Comparison of ENCODE assay signal across 15 cellular contexts in the genomic region with DNA sequence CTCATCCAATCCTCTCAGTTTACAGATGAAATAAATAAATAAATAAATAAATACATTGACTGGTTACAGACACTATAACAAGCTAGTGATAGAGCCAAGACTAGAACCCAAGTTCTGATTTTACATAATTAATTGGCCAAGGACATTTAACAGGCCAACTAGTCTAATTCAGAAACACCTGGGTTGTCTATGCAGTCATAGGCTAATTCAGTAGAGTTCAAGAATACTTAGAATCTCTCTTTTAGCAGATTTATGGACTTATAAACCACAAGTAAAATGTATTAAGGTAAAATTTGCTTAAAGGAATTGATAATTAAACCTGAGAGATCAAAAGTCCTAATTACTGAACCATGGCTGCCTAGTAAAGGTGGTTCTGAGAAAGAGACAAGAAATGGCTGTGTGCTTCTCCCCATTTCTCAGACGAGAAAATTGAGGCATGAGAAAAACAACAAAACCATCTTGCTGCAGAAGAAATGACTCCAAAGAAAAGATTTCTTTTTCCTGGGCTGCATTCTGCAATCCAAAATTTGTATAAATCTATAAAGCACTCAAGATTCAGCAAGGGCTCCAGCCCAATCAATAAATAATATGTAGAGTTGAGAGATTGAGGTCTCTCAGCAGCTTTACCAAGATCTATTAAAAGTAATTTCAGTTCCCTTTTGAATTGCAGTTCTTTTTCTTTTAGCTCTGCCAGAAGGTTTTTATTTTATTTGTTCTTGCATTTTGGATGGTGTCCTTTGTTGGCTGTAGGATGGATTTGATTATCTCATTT.
DNase-seq lines count a peak whose midpoint lies in the region; ATAC-seq and TF ChIP-seq lines count a peak whose summit lies in the region.
"Had no signal": no experiment of that assay in that cellular context is flagged by ENCODE, and none has a peak within 500 bp of the region (broad histone marks: within the 10 kb centered on the region; RNA-seq: fewer than 3 reads in every experiment).

No MANE protein-coding gene starts in this region.

- H3K27ac Mint-ChIP-seq in activated naive CD4-positive, alpha-beta T cell treated with anti-CD3 and anti-CD28 coated beads, Interleukin-2, amount 50 U/mL, for 72 hours: no peak overlapping the region
- H3K27ac Mint-ChIP-seq in CD8-positive, alpha-beta memory T cell: peak overlapping the region in 1 of 8 donors; percentile 36
- H3K27ac Mint-ChIP-seq: activated naive CD8-positive, alpha-beta T cell treated with anti-CD3 and anti-CD28 coated beads for 36 hours; stimulated activated naive CD8-positive, alpha-beta T cell treated with anti-CD3 and anti-CD28 coated beads, Interleukin-15, amount 100 ng/mL, for 72 hours had no signal

- H3K27ac ChIP-seq in coronary artery: no peak overlapping the region
- H3K27ac ChIP-seq in CD8-positive, alpha-beta memory T cell (ENCODE audit: low read depth, low read length): no peak overlapping the region
- H3K27ac ChIP-seq: C4-2B, GM23248 had no signal

- H3K9me3 ChIP-seq in CD8-positive, alpha-beta memory T cell (ENCODE audit: low read length): no peaks in the 10 kb centered on the region

- no peak overlapping the region for H3K4me3 Mint-ChIP-seq in CD8-positive, alpha-beta memory T cell
- H3K4me3 Mint-ChIP-seq: activated naive CD8-positive, alpha-beta T cell treated with anti-CD3 and anti-CD28 coated beads for 36 hours; stimulated activated naive CD8-positive, alpha-beta T cell treated with anti-CD3 and anti-CD28 coated beads, Interleukin-15, amount 100 ng/mL, for 72 hours had no signal

- no peaks in the 10 kb centered on the region for H3K36me3 ChIP-seq in CD8-positive, alpha-beta memory T cell (ENCODE audit: insufficient read depth, low read length)

- ATAC-seq in GM18870 (IDR thresholded peaks at IDR 0.05; ENCODE audit: unreplicated experiment): peak; percentile 57
- ATAC-seq in GM21529 (IDR thresholded peaks at IDR 0.05; ENCODE audit: unreplicated experiment): peak; percentile 75
- ATAC-seq in HG03159 (IDR thresholded peaks at IDR 0.05; ENCODE audit: unreplicated experiment): peak; percentile 62
- no peak for ATAC-seq in activated naive CD4-positive, alpha-beta T cell treated with anti-CD3 and anti-CD28 coated beads, Interleukin-2, amount 50 U/mL, for 72 hours
- ATAC-seq: stimulated activated naive CD8-positive, alpha-beta T cell treated with anti-CD3 and anti-CD28 coated beads, Interleukin-15, amount 100 ng/mL, for 72 hours had no signal

- peaks cover 0 to 4% of the 10 kb centered on the region in 2 donors for H3K9me3 Mint-ChIP-seq in activated naive CD4-positive, alpha-beta T cell treated with anti-CD3 and anti-CD28 coated beads, Interleukin-2, amount 50 U/mL, for 72 hours
- H3K9me3 Mint-ChIP-seq in CD8-positive, alpha-beta memory T cell: no peaks in the 10 kb centered on the region
- H3K9me3 Mint-ChIP-seq: activated naive CD8-positive, alpha-beta T cell treated with anti-CD3 and anti-CD28 coated beads for 36 hours had no signal

- CTCF ChIA-PET in CD8-positive, alpha-beta memory T cell (lab: Charles Lee): no interaction called here

- peaks cover 0 to 5% of the 10 kb centered on the region in 2 donors for H3K27me3 Mint-ChIP-seq in CD8-positive, alpha-beta memory T cell
- H3K27me3 Mint-ChIP-seq: activated naive CD8-positive, alpha-beta T cell treated with anti-CD3 and anti-CD28 coated beads for 36 hours; stimulated activated naive CD8-positive, alpha-beta T cell treated with anti-CD3 and anti-CD28 coated beads, Interleukin-15, amount 100 ng/mL, for 72 hours had no signal

- POLR2A ChIA-PET in CD8-positive, alpha-beta memory T cell (lab: Charles Lee): no interaction called here

- DNase-seq in medulla oblongata (ENCODE audit: extremely low spot score) (peak; percentile 5), HUDEP-2 (lab: John Stamatoyannopoulos, UW; ENCODE audit: unreplicated experiment in 76 of 76) (no peak), coronary artery (ENCODE audit: low spot score) (no peak)
- DNase-seq in activated naive CD4-positive, alpha-beta T cell treated with anti-CD3 and anti-CD28 coated beads, Interleukin-2, amount 50 U/mL, for 72 hours (ENCODE audit: low spot score in 2 of 2): no peak
- DNase-seq in CD8-positive, alpha-beta memory T cell: no peak
- DNase-seq: activated naive CD8-positive, alpha-beta T cell treated with anti-CD3 and anti-CD28 coated beads for 36 hours; GM23248; NCI-H526; Right ventricle myocardium superior; stimulated activated CD4-positive, alpha-beta T cell treated with anti-CD3 and anti-CD28 coated beads, Interleukin-4, amount 100 ng/mL, for 1 hour; stimulated activated naive CD8-positive, alpha-beta T cell treated with anti-CD3 and anti-CD28 coated beads, Interleukin-15, amount 100 ng/mL, for 72 hours had no signal

- H3K4me1 ChIP-seq in CD8-positive, alpha-beta memory T cell (ENCODE audit: insufficient read depth, low read length): no peaks in the 10 kb centered on the region

- no peak overlapping the region for H3K4me3 ChIP-seq in coronary artery
- H3K4me3 ChIP-seq in CD8-positive, alpha-beta memory T cell (ENCODE audit: low read length): no peak overlapping the region
- H3K4me3 ChIP-seq: GM23248 had no signal

- H3K4me1 Mint-ChIP-seq in CD8-positive, alpha-beta memory T cell: no peaks in the 10 kb centered on the region
- H3K4me1 Mint-ChIP-seq: stimulated activated naive CD8-positive, alpha-beta T cell treated with anti-CD3 and anti-CD28 coated beads, Interleukin-15, amount 100 ng/mL, for 72 hours had no signal

- no peaks in the 10 kb centered on the region for H3K27me3 ChIP-seq in CD8-positive, alpha-beta memory T cell (ENCODE audit: insufficient read depth, low read length, poor library complexity, severe bottlenecking)

- no peak for TF ChIP-seq CTCF in coronary artery (IDR thresholded peaks at IDR 0.05)

- no peaks in the 10 kb centered on the region for H3K36me3 Mint-ChIP-seq in activated naive CD4-positive, alpha-beta T cell treated with anti-CD3 and anti-CD28 coated beads, Interleukin-2, amount 50 U/mL, for 72 hours
- H3K36me3 Mint-ChIP-seq in CD8-positive, alpha-beta memory T cell: no peaks in the 10 kb centered on the region
- H3K36me3 Mint-ChIP-seq: activated naive CD8-positive, alpha-beta T cell treated with anti-CD3 and anti-CD28 coated beads for 36 hours had no signal

Comparison
In these comparisons a context has a peak if more than half of its experiments do, and no peak if none do; other contexts are left out.
1. ATAC-seq: peak in GM18870 (single experiment), GM21529 (single experiment) and HG03159 (single experiment); none in activated naive CD4-positive, alpha-beta T cell treated with anti-CD3 and anti-CD28 coated beads, Interleukin-2, amount 50 U/mL, for 72 hours (0 of 2).